15 cellular contexts compared by ENCODE assay signal in genomic region chr6:160427312-160428068, GRCh38.
A peak's percentile ranks its signal among the peaks of the same experiment; 100 is the strongest.
DNase-seq lines count a peak whose midpoint lies in the region; ATAC-seq and TF ChIP-seq lines count a peak whose summit lies in the region.
"Had no signal": no experiment of that assay in that cellular context is flagged by ENCODE, and none has a peak within 500 bp of the region (broad histone marks: within the 10 kb centered on the region; RNA-seq: fewer than 3 reads in every experiment).

No MANE protein-coding gene starts in this region.

- CTCF ChIA-PET in Caco-2 (lab: Charles Lee) = no interaction called here
- CTCF ChIA-PET in CD8-positive, alpha-beta memory T cell (lab: Charles Lee) = no interaction called here

- no peaks in the 10 kb centered on the region for H3K9me2 ChIP-seq in hepatocyte (replicated peaks; ENCODE audit: insufficient read depth)

- H4K20me1 ChIP-seq in hepatocyte (ENCODE audit: insufficient read depth, poor library complexity, severe bottlenecking) = no peaks in the 10 kb centered on the region

- H3K9ac ChIP-seq in subcutaneous abdominal adipose tissue (ENCODE audit: low read length in 5 of 5) = no peak overlapping the region

- H3K27ac Mint-ChIP-seq in Caco-2 (ENCODE audit: unreplicated experiment) = no peak overlapping the region
- peak overlapping the region in 1 of 8 donors; percentile 32 for H3K27ac Mint-ChIP-seq in CD8-positive, alpha-beta memory T cell

- TF ChIP-seq CTCF in body of pancreas (IDR thresholded peaks at IDR 0.05) (no peak), hepatocyte (IDR thresholded peaks at IDR 0.05; ENCODE audit: poor library complexity) (no peak), Caco-2 (IDR thresholded peaks at IDR 0.05; ENCODE audit: insufficient read depth in 1 of 2, low read depth in 1 of 2, low read length in 1 of 2, severe bottlenecking in 1 of 2, unreplicated experiment in 1 of 2) (no peak)

- no peaks in the 10 kb centered on the region for H3K9me3 ChIP-seq in body of pancreas
- no peaks in the 10 kb centered on the region for H3K9me3 ChIP-seq in hepatocyte (ENCODE audit: low read depth)
- H3K9me3 ChIP-seq in subcutaneous abdominal adipose tissue (ENCODE audit: control insufficient read depth in 5 of 5, low read length in 5 of 5) = no peaks in the 10 kb centered on the region
- no peaks in the 10 kb centered on the region for H3K9me3 ChIP-seq in Caco-2
- H3K9me3 ChIP-seq in CD8-positive, alpha-beta memory T cell (ENCODE audit: low read length) = no peaks in the 10 kb centered on the region

- H3K36me3 ChIP-seq in body of pancreas (replicated peaks in 1 of 2; ENCODE audit: insufficient read depth in 1 of 2, low read depth in 2 of 2) = no peaks in the 10 kb centered on the region
- no peaks in the 10 kb centered on the region for H3K36me3 ChIP-seq in hepatocyte (replicated peaks; ENCODE audit: insufficient read depth, low read depth)
- H3K36me3 ChIP-seq in subcutaneous abdominal adipose tissue (ENCODE audit: control insufficient read depth in 5 of 5, insufficient read depth in 5 of 5, low read length in 5 of 5) = no peaks in the 10 kb centered on the region
- H3K36me3 ChIP-seq in Caco-2 (ENCODE audit: control insufficient read depth, insufficient read depth, low read length) = no peaks in the 10 kb centered on the region
- no peaks in the 10 kb centered on the region for H3K36me3 ChIP-seq in CD8-positive, alpha-beta memory T cell (ENCODE audit: insufficient read depth, low read length)

- ATAC-seq in body of pancreas = peak; percentile 30
- ATAC-seq: left colon had no signal

- no peak for TF ChIP-seq POLR2A in body of pancreas (IDR thresholded peaks at IDR 0.05)

- POLR2A ChIA-PET in Caco-2 (lab: Charles Lee) = no interaction called here
- POLR2A ChIA-PET in CD8-positive, alpha-beta memory T cell (lab: Charles Lee) = no interaction called here

- no TSS peak for BruUV-seq in Caco-2 (replicated peaks; lab: Mats Ljungman, UMichigan)

- H3K79me2 ChIP-seq in hepatocyte = no peaks in the 10 kb centered on the region

- no peak overlapping the region for H2AFZ ChIP-seq in hepatocyte

- H3K4me3 ChIP-seq in body of pancreas = no peak overlapping the region
- H3K4me3 ChIP-seq in hepatocyte = no peak overlapping the region
- peak overlapping the region in 1 of 5 donors; percentile 40 for H3K4me3 ChIP-seq in subcutaneous abdominal adipose tissue (ENCODE audit: low read depth in 1 of 5, low read length in 5 of 5)
- no peak overlapping the region for H3K4me3 ChIP-seq in Caco-2 (ENCODE audit: low read depth, low read length)
- H3K4me3 ChIP-seq in CD8-positive, alpha-beta memory T cell (ENCODE audit: low read length) = no peak overlapping the region
- H3K4me3 ChIP-seq: SK-N-MC had no signal

- no peaks in the 10 kb centered on the region for H3K36me3 Mint-ChIP-seq in Caco-2 (ENCODE audit: insufficient read depth, unreplicated experiment)
- H3K36me3 Mint-ChIP-seq in CD8-positive, alpha-beta memory T cell = no peaks in the 10 kb centered on the region

- H3K27me3 ChIP-seq in body of pancreas (no peaks in the 10 kb centered on the region), hepatocyte (no peaks in the 10 kb centered on the region), subcutaneous abdominal adipose tissue (ENCODE audit: control insufficient read depth in 5 of 5, insufficient read depth in 4 of 5, low read length in 5 of 5) (no peaks in the 10 kb centered on the region), Caco-2 (replicated peaks; ENCODE audit: control insufficient read depth, insufficient read depth, low read length) (no peaks in the 10 kb centered on the region)
- peaks cover 5% of the 10 kb centered on the region for H3K27me3 ChIP-seq in CD8-positive, alpha-beta memory T cell (ENCODE audit: insufficient read depth, low read length, poor library complexity, severe bottlenecking)

- no peaks in the 10 kb centered on the region for H3K27me3 Mint-ChIP-seq in Caco-2 (ENCODE audit: insufficient read depth, unreplicated experiment)
- peaks cover 14 to 57% of the 10 kb centered on the region in 2 donors for H3K27me3 Mint-ChIP-seq in CD8-positive, alpha-beta memory T cell

- no peaks in the 10 kb centered on the region for H3K9me3 Mint-ChIP-seq in Caco-2 (ENCODE audit: unreplicated experiment)
- peaks cover 0 to 3% (median 2%) of the 10 kb centered on the region in 5 donors for H3K9me3 Mint-ChIP-seq in CD8-positive, alpha-beta memory T cell

- peak; percentile 32 for DNase-seq in NCI-H2029 treated with DMSO at 0.1 percent for 48 hours (lab: John Stamatoyannopoulos, UW)
- peak; percentile 37 to 72 (median 58) for DNase-seq in body of pancreas
- DNase-seq in hepatocyte (ENCODE audit: low spot score) = no peak
- no peak for DNase-seq in NCI-H524 (lab: John Stamatoyannopoulos, UW)
- no peak for DNase-seq in Caco-2
- no peak for DNase-seq in CD8-positive, alpha-beta memory T cell
- DNase-seq: activated CD4-positive, CD25-positive, alpha-beta regulatory T cell treated with anti-CD3 and anti-CD28 coated beads, Interleukin-2, amount 50 U/mL, for 72 hours; activated gamma-delta T cell; DMS79; left colon; NCI-H1930; NCI-H526; T-helper 9 cell had no signal

- H3K4me1 ChIP-seq in body of pancreas (peaks cover 21% of the 10 kb centered on the region), hepatocyte (ENCODE audit: insufficient read depth) (peaks cover 8% of the 10 kb centered on the region), subcutaneous abdominal adipose tissue (ENCODE audit: control insufficient read depth in 5 of 5, insufficient read depth in 5 of 5, low read length in 5 of 5) (peaks cover 3 to 49% (median 41%) of the 10 kb centered on the region in 5 donors), Caco-2 (no peaks in the 10 kb centered on the region)
- peaks cover 8% of the 10 kb centered on the region for H3K4me1 ChIP-seq in CD8-positive, alpha-beta memory T cell (ENCODE audit: insufficient read depth, low read length)

- peak overlapping the region in 2 of 4 donors; percentile 4 to 39 for H3K27ac ChIP-seq in body of pancreas
- peak overlapping the region; percentile 55 for H3K27ac ChIP-seq in hepatocyte
- H3K27ac ChIP-seq in subcutaneous abdominal adipose tissue (ENCODE audit: low read depth, low read length) = peak overlapping the region; percentile 21
- H3K27ac ChIP-seq in CD8-positive, alpha-beta memory T cell (ENCODE audit: low read depth, low read length) = no peak overlapping the region
- H3K27ac ChIP-seq: SK-N-MC had no signal

- no peak overlapping the region for H3K4me2 ChIP-seq in hepatocyte

- intact Hi-C loops in body of pancreas (cut with DNase I) (no loop called here), Caco-2 (cut with micrococcal nuclease; ENCODE audit: unreplicated experiment) (no loop called here)

- no peak overlapping the region for H3K4me3 Mint-ChIP-seq in Caco-2 (ENCODE audit: unreplicated experiment)
- H3K4me3 Mint-ChIP-seq in CD8-positive, alpha-beta memory T cell = no peak overlapping the region

- H3K4me1 Mint-ChIP-seq in Caco-2 (ENCODE audit: low read depth, unreplicated experiment) = no peaks in the 10 kb centered on the region
- H3K4me1 Mint-ChIP-seq in CD8-positive, alpha-beta memory T cell = peaks cover 6 to 11% (median 8%) of the 10 kb centered on the region in 3 donors

- 31 to 54% methylated on average over 5 of the region's 5 CpGs for WGBS in body of pancreas, 2 donors
- WGBS in hepatocyte (ENCODE audit: low lambda C conversion rate, missing lambda C conversion rate) = 95% methylated on average over 5 of the region's 5 CpGs

Comparison
In these comparisons a context has a peak if more than half of its experiments do, and no peak if none do; other contexts are left out.
1. DNase-seq: peak in NCI-H2029 treated with DMSO at 0.1 percent for 48 hours (single experiment) and body of pancreas (4 of 4); none in hepatocyte (single experiment), NCI-H524 (0 of 2), Caco-2 (0 of 2) and CD8-positive, alpha-beta memory T cell (0 of 5).